Comparison of ENCODE assay signal across 28 cellular contexts in the genomic region with DNA sequence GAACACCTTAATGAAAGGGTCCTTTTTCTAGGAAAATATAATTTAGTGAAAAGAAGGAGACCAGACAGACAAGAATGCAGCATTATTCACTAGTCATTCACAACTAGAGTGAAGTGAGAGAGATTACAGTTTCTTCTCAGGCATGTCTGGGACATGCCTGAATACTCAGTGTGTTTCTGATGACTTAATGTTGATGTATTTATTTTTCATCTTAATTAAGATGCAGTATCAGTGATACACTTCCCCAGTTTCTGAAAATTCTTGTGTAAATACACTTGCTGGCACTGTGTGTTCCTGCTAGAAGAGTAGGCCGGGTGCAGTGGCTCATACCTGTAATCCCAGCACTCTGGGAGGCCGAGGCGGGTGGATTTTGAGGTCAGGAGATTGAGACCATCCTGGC.
"Had no signal": no experiment of that assay in that cellular context is flagged by ENCODE, and none has a peak within 500 bp of the region (broad histone marks: within the 10 kb centered on the region; RNA-seq: fewer than 3 reads in every experiment).

No MANE protein-coding gene starts in this region.

- H3K27me3 Mint-ChIP-seq: memory B cell had no signal

- H3K27me3 ChIP-seq: uterus had no signal

- H3K27ac ChIP-seq: cardiac muscle cell, coronary artery, dorsolateral prefrontal cortex, skin epidermis, thoracic aorta, uterus had no signal

- ATAC-seq: activated CD8-positive, alpha-beta T cell treated with anti-CD3 and anti-CD28 coated beads for 36 hours; activated naive CD8-positive, alpha-beta T cell treated with anti-CD3 and anti-CD28 coated beads, Interleukin-2, amount 50 U/mL, for 24 hours; activated T-cell treated with anti-CD3 and anti-CD28 coated beads, Interleukin-2, amount 50 U/mL, for 4 hours; activated T-helper 17 cell treated with anti-CD3 and anti-CD28 coated beads, Interleukin-2, amount 50 U/mL, for 72 hours; naive thymus-derived CD8-positive, alpha-beta T cell; sciatic nerve; stimulated activated effector memory CD8-positive, alpha-beta T cell treated with anti-CD3 and anti-CD28 coated beads, Interleukin-12 subunit alpha, Interleukin-12 subunit beta, amount 100 ng/mL, for 72 hours; WTC11 had no signal

- H3K4me1 Mint-ChIP-seq: activated naive CD4-positive, alpha-beta T cell treated with anti-CD3 and anti-CD28 coated beads, Interleukin-2, amount 50 U/mL, for 24 hours; activated naive CD8-positive, alpha-beta T cell treated with anti-CD3 and anti-CD28 coated beads, Interleukin-2, amount 50 U/mL, for 24 hours; activated T-helper 17 cell treated with anti-CD3 and anti-CD28 coated beads, Interleukin-2, amount 50 U/mL, for 72 hours; memory B cell; naive thymus-derived CD8-positive, alpha-beta T cell; stimulated activated effector memory CD8-positive, alpha-beta T cell treated with anti-CD3 and anti-CD28 coated beads, Interleukin-12 subunit alpha, Interleukin-12 subunit beta, amount 100 ng/mL, for 72 hours had no signal

- H3K36me3 ChIP-seq: cardiac muscle cell, thoracic aorta, uterus had no signal

- H3K27ac Mint-ChIP-seq: activated CD8-positive, alpha-beta T cell treated with anti-CD3 and anti-CD28 coated beads for 36 hours; activated naive CD4-positive, alpha-beta T cell treated with anti-CD3 and anti-CD28 coated beads, Interleukin-2, amount 50 U/mL, for 24 hours; activated naive CD8-positive, alpha-beta T cell treated with anti-CD3 and anti-CD28 coated beads, Interleukin-2, amount 50 U/mL, for 24 hours; activated T-helper 17 cell treated with anti-CD3 and anti-CD28 coated beads, Interleukin-2, amount 50 U/mL, for 72 hours; memory B cell; naive thymus-derived CD8-positive, alpha-beta T cell; stimulated activated effector memory CD8-positive, alpha-beta T cell treated with anti-CD3 and anti-CD28 coated beads, Interleukin-12 subunit alpha, Interleukin-12 subunit beta, amount 100 ng/mL, for 72 hours; stimulated activated naive CD8-positive, alpha-beta T cell treated with anti-CD3 and anti-CD28 coated beads, Interleukin-15, Interleukin-2, amounts not matched to agents 100 ng/mL and 50 ng/mL, for 24 hours had no signal

- H3K9me3 Mint-ChIP-seq: activated T-helper 17 cell treated with anti-CD3 and anti-CD28 coated beads, Interleukin-2, amount 50 U/mL, for 72 hours had no signal

- H3K4me3 Mint-ChIP-seq: activated CD8-positive, alpha-beta T cell treated with anti-CD3 and anti-CD28 coated beads for 36 hours; activated naive CD4-positive, alpha-beta T cell treated with anti-CD3 and anti-CD28 coated beads, Interleukin-2, amount 50 U/mL, for 24 hours; activated naive CD8-positive, alpha-beta T cell treated with anti-CD3 and anti-CD28 coated beads, Interleukin-2, amount 50 U/mL, for 24 hours; activated T-cell treated with anti-CD3 and anti-CD28 coated beads, Interleukin-2, amount 50 U/mL, for 4 hours; activated T-helper 17 cell treated with anti-CD3 and anti-CD28 coated beads, Interleukin-2, amount 50 U/mL, for 72 hours; memory B cell; naive thymus-derived CD8-positive, alpha-beta T cell; stimulated activated effector memory CD8-positive, alpha-beta T cell treated with anti-CD3 and anti-CD28 coated beads, Interleukin-12 subunit alpha, Interleukin-12 subunit beta, amount 100 ng/mL, for 72 hours; stimulated activated naive CD8-positive, alpha-beta T cell treated with anti-CD3 and anti-CD28 coated beads, Interleukin-15, Interleukin-2, amounts not matched to agents 100 ng/mL and 50 ng/mL, for 24 hours; WTC11 had no signal

- H3K36me3 Mint-ChIP-seq: activated naive CD4-positive, alpha-beta T cell treated with anti-CD3 and anti-CD28 coated beads, Interleukin-2, amount 50 U/mL, for 24 hours; memory B cell; stimulated activated effector memory CD8-positive, alpha-beta T cell treated with anti-CD3 and anti-CD28 coated beads, Interleukin-12 subunit alpha, Interleukin-12 subunit beta, amount 100 ng/mL, for 72 hours had no signal

- H3K4me3 ChIP-seq: cardiac muscle cell, coronary artery, dorsolateral prefrontal cortex, skin epidermis, thoracic aorta, uterus had no signal

- FAIRE-seq: frontal cortex had no signal

- DNase-seq: activated CD4-positive, alpha-beta T cell treated with anti-CD3 and anti-CD28 coated beads for 1 hour; activated CD4-positive, alpha-beta T cell treated with anti-CD3 and anti-CD28 coated beads, Interleukin-2, amount 50 U/mL, for 1 hour; activated CD8-positive, alpha-beta T cell treated with anti-CD3 and anti-CD28 coated beads for 36 hours; activated naive CD8-positive, alpha-beta T cell treated with anti-CD3 and anti-CD28 coated beads, Interleukin-2, amount 50 U/mL, for 24 hours; activated T-cell treated with anti-CD3 and anti-CD28 coated beads, Interleukin-2, amount 50 U/mL, for 4 hours; amygdala; cerebellar nuclear complex; dorsolateral prefrontal cortex; effector memory CD4-positive, alpha-beta T cell; islet precursor cell; midbrain; naive thymus-derived CD8-positive, alpha-beta T cell; stimulated activated CD4-positive, alpha-beta T cell treated with anti-CD3 and anti-CD28 coated beads, Interleukin-4, amount 100 ng/mL, for 24 hours; T-helper 9 cell; trophoblast cell; uterus had no signal

- H3K4me1 ChIP-seq: uterus had no signal
